19 cellular contexts compared by ENCODE assay signal in the genomic region with DNA sequence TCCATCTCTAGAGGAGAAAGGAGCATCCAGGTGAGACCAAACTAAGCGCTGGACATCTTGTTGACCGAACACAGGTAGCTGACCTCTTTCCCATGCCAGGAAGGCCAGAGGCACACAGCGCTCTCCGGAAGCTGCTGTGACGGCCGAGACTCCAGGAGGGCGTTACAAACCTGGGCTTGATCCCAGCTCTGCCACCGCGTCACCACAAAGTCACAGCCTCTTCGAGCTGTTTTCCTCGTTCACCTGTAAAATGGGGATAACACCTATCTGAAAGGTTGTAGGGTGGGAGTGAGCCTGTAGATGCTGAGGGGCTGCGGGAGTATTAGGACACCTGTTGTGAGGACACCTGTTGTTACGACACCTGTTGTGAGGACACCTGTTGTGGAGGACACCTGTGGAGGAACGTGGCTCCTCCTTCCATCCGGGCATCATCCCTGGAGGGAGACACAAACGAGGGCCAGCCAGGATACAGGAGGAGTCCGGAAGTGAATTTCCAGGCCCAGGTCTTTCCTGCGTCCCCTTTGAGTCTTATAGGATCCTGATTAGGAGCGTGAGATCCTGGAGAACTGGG. TPM values are rescaled to one million over a fixed set of nuclear protein-coding genes. Genes with fewer than 3 reads are reported as not detected.
DNase-seq lines count a peak whose midpoint lies in the region; ATAC-seq, FAIRE-seq and TF ChIP-seq lines count a peak whose summit lies in the region.
"Had no signal": no experiment of that assay in that cellular context is flagged by ENCODE, and none has a peak within 500 bp of the region (broad histone marks: within the 10 kb centered on the region; RNA-seq: fewer than 3 reads in every experiment).

No MANE protein-coding gene starts in this region.

- peak overlapping the region in 1 of 3 experiments; percentile 55; a peak in 1 of 7 replicates for H3K27ac Mint-ChIP-seq in H9
- H3K27ac Mint-ChIP-seq: GM23338, HFFc6 had no signal

- H4K5ac ChIP-seq in H9 (ENCODE audit: insufficient read length, low read depth, low read length): no peak overlapping the region

- peaks cover 8% of the 10 kb centered on the region for H3K27me3 Mint-ChIP-seq in H9 (ENCODE audit: low read depth)

- no TSS peak for BruUV-seq in K562 (replicated peaks; lab: Mats Ljungman, UMichigan)

- H3K36me3 ChIP-seq in K562 (ENCODE audit: control insufficient read depth, insufficient read depth, low read length): no peaks in the 10 kb centered on the region
- H3K36me3 ChIP-seq in sigmoid colon: no peaks in the 10 kb centered on the region
- H3K36me3 ChIP-seq: BLaER1, HAP-1 had no signal

- H3K9ac ChIP-seq in H9 (ENCODE audit: extremely low read depth, insufficient read length, low read length) (no peak overlapping the region), K562 (ENCODE audit: insufficient read depth in 1 of 2, low read depth in 2 of 2, low read length in 2 of 2) (peak overlapping the region in 1 of 2 experiments; percentile 35; a peak in 1 of 4 replicates)
- H3K9ac ChIP-seq: BLaER1 had no signal

- no peak overlapping the region for H2BK12ac ChIP-seq in H9 (ENCODE audit: insufficient read length, low read depth, low read length)

- H2BK20ac ChIP-seq in H9 (ENCODE audit: low read depth, low read length, poor library complexity, severe bottlenecking): no peak overlapping the region

- no peak overlapping the region for H4K91ac ChIP-seq in H9 (ENCODE audit: insufficient read length, low read depth, low read length)

- TF ChIP-seq CTCF in H9 (conservative IDR thresholded peaks at IDR 0.05) (no peak), K562 (IDR thresholded peaks at IDR 0.05 in 2 of 3, conservative IDR thresholded peaks at IDR 0.05 in 1 of 3; ENCODE audit: insufficient read depth in 2 of 3, low read depth in 1 of 3, low read length in 3 of 3) (no peak), sigmoid colon (IDR thresholded peaks at IDR 0.05) (no peak)

- no peak overlapping the region for H3K4me3 ChIP-seq in K562
- no peak overlapping the region for H3K4me3 ChIP-seq in sigmoid colon
- H3K4me3 ChIP-seq: BLaER1, GM23338, HAP-1 had no signal

- no peak overlapping the region for H3K14ac ChIP-seq in H9 (ENCODE audit: insufficient read depth, low read length)

- TF ChIP-seq POLR2A in K562 (conservative IDR thresholded peaks at IDR 0.05) (no peak), sigmoid colon (IDR thresholded peaks at IDR 0.05) (no peak)

- no peak overlapping the region for H3K4me2 ChIP-seq in H9 (ENCODE audit: insufficient read depth, insufficient read length, low read length)
- no peak overlapping the region for H3K4me2 ChIP-seq in K562 (ENCODE audit: insufficient read depth, low read length)
- H3K4me2 ChIP-seq: BLaER1, GM23338 had no signal

- POLR2A ChIA-PET in K562 (lab: Yijun Ruan, JAX): interaction anchor here (0.8 to 1.6 kb wide), 3 partner anchors 8 to 15 kb away, joined by 3 to 5 read pairs (median 4); no protein-coding TSS in a partner anchor

- TF ChIP-seq EP300 in K562 (IDR thresholded peaks at IDR 0.05; ENCODE audit: low read length) (no peak), sigmoid colon (IDR thresholded peaks at IDR 0.05) (no peak)

- intact Hi-C loops in K562 (cut with micrococcal nuclease): no loop called here
- intact Hi-C loops in sigmoid colon (cut with DNase I): no loop called here

- no peak overlapping the region for H3K18ac ChIP-seq in H9 (ENCODE audit: insufficient read length, low read depth, low read length)

- in situ Hi-C loops in K562 (cut with MboI): no loop called here

- H3K9me1 ChIP-seq in K562 (ENCODE audit: control insufficient read depth, insufficient read depth, low read length): peaks cover 3% of the 10 kb centered on the region

- no peak overlapping the region for H4K8ac ChIP-seq in H9 (replicated peaks; ENCODE audit: insufficient read length, low read depth, low read length)

- H3K27me3 ChIP-seq in H9 (ENCODE audit: insufficient read depth, low read length): no peaks in the 10 kb centered on the region
- H3K27me3 ChIP-seq in K562 (ENCODE audit: control insufficient read depth in 2 of 2, insufficient read depth in 2 of 2, low read length in 2 of 2): peaks cover 6 to 36% of the 10 kb centered on the region in 2 experiments; a peak in 3 of 5 replicates
- peaks cover 7 to 21% (median 8%) of the 10 kb centered on the region in 3 donors for H3K27me3 ChIP-seq in sigmoid colon
- H3K27me3 ChIP-seq: BLaER1 had no signal

- H3K4ac ChIP-seq in H9 (ENCODE audit: low read depth, low read length): no peak overlapping the region

- H2BK5ac ChIP-seq in H9 (ENCODE audit: insufficient read length, low read length): no peak overlapping the region

- CTCF ChIA-PET in K562 (lab: Yijun Ruan, JAX; ENCODE audit: low intra/inter-chr PET ratio): no interaction called here

- H3K79me2 ChIP-seq in H9 (ENCODE audit: insufficient read depth, low read length) (no peaks in the 10 kb centered on the region), K562 (ENCODE audit: control insufficient read depth, insufficient read depth, low read length) (no peaks in the 10 kb centered on the region)

- ATAC-seq in K562 (no peak), GM19023 (IDR thresholded peaks at IDR 0.05; ENCODE audit: unreplicated experiment) (no peak)
- ATAC-seq: GM23338 had no signal

- H3K9me3 ChIP-seq in H9 (ENCODE audit: control insufficient read depth, low read depth, low read length) (no peaks in the 10 kb centered on the region), K562 (replicated peaks; ENCODE audit: control insufficient read depth, insufficient read depth, low read depth, low read length) (no peaks in the 10 kb centered on the region), sigmoid colon (no peaks in the 10 kb centered on the region)
- H3K9me3 ChIP-seq: BLaER1, Caco-2, HAP-1 had no signal

- no peak overlapping the region for H3K56ac ChIP-seq in H9 (ENCODE audit: insufficient read length, low read depth, low read length)

- no peak overlapping the region for H3K23ac ChIP-seq in H9 (ENCODE audit: insufficient read length, low read depth, low read length)

- H3K79me1 ChIP-seq in H9 (ENCODE audit: insufficient read depth, low read depth, low read length, poor library complexity, severe bottlenecking): no peaks in the 10 kb centered on the region

- H2BK120ac ChIP-seq in H9 (ENCODE audit: low read depth, low read length, poor library complexity, severe bottlenecking): no peak overlapping the region

- H2BK15ac ChIP-seq in H9 (ENCODE audit: low read depth, low read length): no peak overlapping the region

- H3K27ac ChIP-seq in H9 (ENCODE audit: insufficient read length, low read depth, low read length): no peak overlapping the region
- H3K27ac ChIP-seq in K562 (ENCODE audit: extremely low read depth, low read depth, low read length): no peak overlapping the region
- H3K27ac ChIP-seq in sigmoid colon: no peak overlapping the region
- H3K27ac ChIP-seq: BLaER1 had no signal

- no peak overlapping the region for H2AFZ ChIP-seq in H9 (ENCODE audit: low read length)
- no peak overlapping the region for H2AFZ ChIP-seq in K562 (ENCODE audit: low read depth, low read length)
- H2AFZ ChIP-seq: GM23338 had no signal

- FAIRE-seq in K562 (lab: Jason Lieb, UNC): no peak
- FAIRE-seq: G401.6, GM12891 had no signal

- H3K4me1 Mint-ChIP-seq in H9: peaks cover 26 to 28% of the 10 kb centered on the region in 2 experiments
- H3K4me1 Mint-ChIP-seq: CD8-positive, alpha-beta memory T cell had no signal

- DNase-seq in NCI-H146 (lab: John Stamatoyannopoulos, UW) (peak; percentile 48), NCI-H146 treated with DMSO at 0.1 percent for 48 hours (lab: John Stamatoyannopoulos, UW; ENCODE audit: unreplicated experiment) (no peak), H9 (peak; percentile 21), K562 (ENCODE audit: extremely low read depth in 1 of 4, low spot score in 3 of 4) (no peak), sigmoid colon (peak; percentile 48), NCI-H1930 (lab: John Stamatoyannopoulos, UW) (no peak)
- DNase-seq in stimulated activated CD4-positive, alpha-beta T cell treated with anti-CD3 and anti-CD28 coated beads, Interleukin-1b, Interleukin-23, amount 100 ng/mL, for 48 hours: no peak
- DNase-seq: 8988T; AML-193; Caco-2; CD8-positive, alpha-beta memory T cell; DMS79; HFFc6 had no signal

- H4K20me1 ChIP-seq in H9 (ENCODE audit: control insufficient read depth, insufficient read depth, insufficient read length) (no peaks in the 10 kb centered on the region), K562 (replicated peaks; ENCODE audit: control insufficient read depth, insufficient read depth, low read length) (no peaks in the 10 kb centered on the region)
- H4K20me1 ChIP-seq: BLaER1 had no signal

- H3K36me3 Mint-ChIP-seq in H9 (ENCODE audit: insufficient read depth in 1 of 3, low read depth in 3 of 3): no peaks in the 10 kb centered on the region
- H3K36me3 Mint-ChIP-seq: CD8-positive, alpha-beta memory T cell had no signal

- no peak overlapping the region for H2AK5ac ChIP-seq in H9 (ENCODE audit: insufficient read length, low read length)

- H3T11ph ChIP-seq in H9 (ENCODE audit: low read length): no peak overlapping the region

- H3K4me1 ChIP-seq in H9 (ENCODE audit: insufficient read depth, low read length) (peaks cover 3% of the 10 kb centered on the region), K562 (replicated peaks in 1 of 2; ENCODE audit: control insufficient read depth in 2 of 2, insufficient read depth in 2 of 2, low read length in 2 of 2) (peaks cover 10 to 47% of the 10 kb centered on the region in 2 experiments), sigmoid colon (no peaks in the 10 kb centered on the region)
- H3K4me1 ChIP-seq: Caco-2 had no signal

- no peak overlapping the region for H3K4me3 Mint-ChIP-seq in H9
- H3K4me3 Mint-ChIP-seq: CD8-positive, alpha-beta memory T cell; GM23338; HFFc6 had no signal

- H3K23me2 ChIP-seq in H9 (ENCODE audit: insufficient read length, low read depth, low read length, poor library complexity, severe bottlenecking): no peaks in the 10 kb centered on the region

- WGBS in H9 (ENCODE audit: extremely low coverage, insufficient read length, low lambda C conversion rate): no CpG with 5 or more reads among the region's 19 CpGs
- 34% methylated on average over 19 of the region's 19 CpGs for WGBS in K562 (ENCODE audit: insufficient coverage, low coverage, missing lambda C conversion rate)
- WGBS in sigmoid colon, 2 donors: 93% methylated on average over 19 of the region's 19 CpGs

- TF ChIP-seq RAD21 in K562 (CRISPR knock-in tag; conservative IDR thresholded peaks at IDR 0.05 in 1 of 2, IDR thresholded peaks at IDR 0.05 in 1 of 2): no peak

- H3K9me3 Mint-ChIP-seq in H9: no peaks in the 10 kb centered on the region
- H3K9me3 Mint-ChIP-seq: CD8-positive, alpha-beta memory T cell; GM23338; HFFc6 had no signal

RNA-seq across cellular contexts. Expression of a gene that starts 2.3 kb away (rescaled TPM):
- total RNA-seq in H9 (2021): 0.70 and 1.2 TPM in 2 replicates
- 7.6 and 11.7 TPM in 2 replicates for total RNA-seq in K562 (2011; cell fraction: chromatin; rRNA removed; ENCODE audit: low replicate concordance)
- 3.4 and 4.2 TPM in 2 replicates for total RNA-seq in K562 (2011; cell fraction: nucleolus; rRNA removed)
- 6.2 and 17.9 TPM in 2 replicates for total RNA-seq in K562 (2011; cell fraction: nucleoplasm; rRNA removed)
- total RNA-seq in K562 (2014; rRNA removed): 0.12 TPM in 1 of 2 replicates, not detected in the other
- under 0.01 and 0.03 TPM in 2 replicates for total RNA-seq in K562 (2014; rRNA removed; fragmentation: Illumina TruSeq; extraction: Trizol)
- total RNA-seq in K562 (2015; rRNA removed; fragmentation: Illumina TruSeq; extraction: Trizol): under 0.01 TPM in 1 of 2 replicates, not detected in the other
- total RNA-seq in K562 (2021): 0.11 and 0.31 TPM in 2 replicates
- polyA plus RNA-seq in K562 (2011; rRNA removed): 0.11 and 0.21 TPM in 2 replicates
- polyA plus RNA-seq in K562 (2011; cell fraction: cytosol; rRNA removed): 0.16 and 0.61 TPM in 2 replicates
- polyA plus RNA-seq in K562 (2011; cell fraction: nucleus; rRNA removed): 1.00 and 2.9 TPM in 2 replicates
- 0.22 and 2.0 TPM in 2 replicates for polyA plus RNA-seq in K562 (2012)
- 0.10 and 0.11 TPM in 2 replicates for polyA plus RNA-seq in K562 (2014; fragmentation: Illumina TruSeq; extraction: Trizol)
- polyA plus RNA-seq in K562 (2014; fragmentation: Nextera tagmentation; extraction: Ambion mirVana): not detected
- polyA plus RNA-seq in K562 (2014; rRNA removed): 0.07 TPM in 2 replicates
- polyA minus RNA-seq in K562 (2011; rRNA and poly(A)+ RNA removed): 0.33 and 1.0 TPM in 2 replicates
- 0.18 and 1.4 TPM in 2 replicates for polyA minus RNA-seq in K562 (2011; cell fraction: cytosol; rRNA and poly(A)+ RNA removed)
- polyA minus RNA-seq in K562 (2011; cell fraction: nucleus; rRNA and poly(A)+ RNA removed): 0.44 and 1.8 TPM in 2 replicates
- 1 to 10 TPM in 1 of 4 donors, under 1 TPM in 2, not detected in 1; under 0.01 to 6.4 (median 0.36) TPM for total RNA-seq in sigmoid colon
- polyA plus RNA-seq in sigmoid colon: 100 to 1,000 TPM in 1 of 3 donors, 1 to 10 TPM in 2; 8.4 to 195 (median 8.8) TPM
- total RNA-seq: HFFc6 had no signal
- polyA plus RNA-seq: CD8-positive, alpha-beta memory T cell had no signal

Comparison
In these comparisons a context has a peak if more than half of its experiments do, and no peak if none do; other contexts are left out.
1. DNase-seq: peak in NCI-H146 (single experiment), H9 (single experiment) and sigmoid colon (single experiment); none in NCI-H146 treated with DMSO at 0.1 percent for 48 hours (single experiment), K562 (0 of 4), NCI-H1930 (0 of 2) and stimulated activated CD4-positive, alpha-beta T cell treated with anti-CD3 and anti-CD28 coated beads, Interleukin-1b, Interleukin-23, amount 100 ng/mL, for 48 hours (single experiment).